Comparison of ENCODE assay signal across 10 cellular contexts in genomic region chr18:11005528-11005927, GRCh38.
DNase-seq lines count a peak whose midpoint lies in the region; ATAC-seq and TF ChIP-seq lines count a peak whose summit lies in the region.
"Had no signal": no experiment of that assay in that cellular context is flagged by ENCODE, and none has a peak within 500 bp of the region (broad histone marks: within the 10 kb centered on the region; RNA-seq: fewer than 3 reads in every experiment).

No MANE protein-coding gene starts in this region.

- TF ChIP-seq CTCF in astrocyte of the cerebellum (IDR thresholded peaks at IDR 0.05; ENCODE audit: low read depth, low read length, missing control alignments) (no peak), stomach (IDR thresholded peaks at IDR 0.05) (no peak), thyroid gland (IDR thresholded peaks at IDR 0.05) (no peak)

- no peak for ATAC-seq in stimulated activated naive CD8-positive, alpha-beta T cell treated with anti-CD3 and anti-CD28 coated beads, Interleukin-15, Interleukin-2, amounts not matched to agents 100 U/mL and 50 U/mL, for 24 hours
- no peak for ATAC-seq in HG03342 (IDR thresholded peaks at IDR 0.05; ENCODE audit: unreplicated experiment)
- ATAC-seq: K562 had no signal

- DNase-seq in HS-5 (ENCODE audit: low read depth) (peak; percentile 2), astrocyte of the cerebellum (ENCODE audit: low read depth) (peak; percentile 49), iris pigment epithelial cell (ENCODE audit: low read depth) (peak; percentile 82), stomach (peak; percentile 65), thyroid gland (no peak)
- no peak for DNase-seq in stimulated activated naive CD8-positive, alpha-beta T cell treated with anti-CD3 and anti-CD28 coated beads, Interleukin-15, Interleukin-2, amounts not matched to agents 100 U/mL and 50 U/mL, for 24 hours
- DNase-seq: activated CD8-positive, alpha-beta memory T cell treated with anti-CD3 and anti-CD28 coated beads, Interleukin-2, amount 50 U/mL, for 48 hours; H9 had no signal

- H3K27ac ChIP-seq in stomach (peak overlapping the region in 4 of 5 donors; percentile 10 to 73 (median 66)), thyroid gland (no peak overlapping the region)

- H3K27me3 ChIP-seq in stomach: no peaks in the 10 kb centered on the region
- no peaks in the 10 kb centered on the region for H3K27me3 ChIP-seq in thyroid gland

- WGBS in stomach, 5 donors: 19 to 34% (median 31%) methylated on average over 5 of the region's 5 CpGs
- WGBS in thyroid gland, 2 donors: 81 to 84% methylated on average over 5 of the region's 5 CpGs

- intact Hi-C loops in stomach (cut with DNase I; ENCODE audit: low total_unique reads): no loop called here
- intact Hi-C loops in thyroid gland (cut with DNase I): no loop called here

- TF ChIP-seq POLR2A in stomach (IDR thresholded peaks at IDR 0.05): no peak
- no peak for TF ChIP-seq POLR2A in thyroid gland (IDR thresholded peaks at IDR 0.05)

- H3K9me3 ChIP-seq in stomach: no peaks in the 10 kb centered on the region
- H3K9me3 ChIP-seq in thyroid gland: no peaks in the 10 kb centered on the region

- H3K4me3 ChIP-seq in astrocyte of the cerebellum (ENCODE audit: low read depth, low read length) (no peak overlapping the region), stomach (peak overlapping the region in 1 of 4 donors; percentile 7), thyroid gland (replicated peaks in 1 of 3) (no peak overlapping the region)
- H3K4me3 ChIP-seq: K562 had no signal

- H3K4me1 ChIP-seq in stomach: peaks cover 0 to 19% (median 9%) of the 10 kb centered on the region in 4 donors
- H3K4me1 ChIP-seq in thyroid gland: peaks cover 0 to 6% of the 10 kb centered on the region in 2 donors

- in situ Hi-C loops in astrocyte of the cerebellum (cut with HindIII; ENCODE audit: low sequenced_read_pairs): no loop called here

- no peak for TF ChIP-seq EP300 in stomach (IDR thresholded peaks at IDR 0.05)

- H3K36me3 ChIP-seq in stomach (no peaks in the 10 kb centered on the region), thyroid gland (no peaks in the 10 kb centered on the region)

Comparison
In these comparisons a context has a peak if more than half of its experiments do, and no peak if none do; other contexts are left out.
1. DNase-seq: peak in HS-5 (single experiment), astrocyte of the cerebellum (single experiment), iris pigment epithelial cell (single experiment) and stomach (single experiment); none in stimulated activated naive CD8-positive, alpha-beta T cell treated with anti-CD3 and anti-CD28 coated beads, Interleukin-15, Interleukin-2, amounts not matched to agents 100 U/mL and 50 U/mL, for 24 hours (single experiment) and thyroid gland (0 of 2).
2. H3K27ac ChIP-seq: peak in stomach (4 of 5); none in thyroid gland (0 of 3).